ENCODE assay signal across 25 cellular contexts in the genomic region with DNA sequence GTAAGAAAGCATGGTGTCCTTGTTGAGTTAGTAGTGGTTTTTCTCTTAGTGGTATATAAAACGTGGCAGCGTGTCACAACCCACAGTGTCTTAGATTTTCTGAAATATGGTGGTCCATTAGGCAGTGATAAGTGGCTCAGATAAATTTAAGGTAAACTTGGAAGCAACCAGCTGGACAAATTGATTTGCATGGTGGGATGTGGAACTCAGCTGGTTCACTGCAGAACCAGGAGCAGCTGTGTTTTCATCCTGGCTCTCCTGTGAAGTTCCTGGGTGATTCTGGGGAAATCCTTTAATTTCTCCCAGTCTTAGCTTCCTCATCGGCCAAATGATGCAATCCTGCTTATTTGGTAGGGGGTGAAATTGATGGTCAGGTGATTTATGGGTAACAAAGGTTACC.
"Had no signal": no experiment of that assay in that cellular context is flagged by ENCODE, and none has a peak within 500 bp of the region (broad histone marks: within the 10 kb centered on the region; RNA-seq: fewer than 3 reads in every experiment).

No MANE protein-coding gene starts in this region.

- H3K27ac ChIP-seq: neutrophil, parathyroid adenoma, psoas muscle, skin epidermis, spleen, stomach, thoracic aorta, thyroid gland, tibial nerve, upper lobe of right lung, uterus had no signal

- H2AFZ ChIP-seq: parathyroid adenoma had no signal

- H3K4me3 ChIP-seq: psoas muscle, skin epidermis, smooth muscle cell, spleen, stomach, thoracic aorta, thyroid gland, tibial nerve, upper lobe of right lung, uterus had no signal

- ATAC-seq: naive thymus-derived CD4-positive, alpha-beta T cell; natural killer cell; psoas muscle; right cardiac atrium; sciatic nerve; stimulated activated memory B cell treated with anti-CD40 and anti-IgM and Interleukin-4, amounts not matched to agents 10 μg/mL and 1 μg/mL and 100 μg/mL, for 72 hours; upper lobe of right lung had no signal

- H3K9me3 ChIP-seq: neutrophil, psoas muscle, spleen, stomach, thoracic aorta, thyroid gland, tibial nerve, upper lobe of right lung, uterus had no signal

- H3K79me2 ChIP-seq: parathyroid adenoma had no signal

- H3K27me3 ChIP-seq: neutrophil, thyroid gland, tibial nerve, uterus had no signal

- H3K4me2 ChIP-seq: smooth muscle cell had no signal

- H3K9ac ChIP-seq: parathyroid adenoma had no signal

- DNase-seq: naive thymus-derived CD4-positive, alpha-beta T cell; natural killer cell; nucleus accumbens; posterior cingulate gyrus; psoas muscle; right cardiac atrium; spleen; stimulated activated CD4-positive, alpha-beta T cell treated with anti-CD3 and anti-CD28 coated beads, Interleukin-12 subunit alpha, Interleukin-12 subunit beta, amount 100 ng/mL, for 4 hours; stimulated activated CD4-positive, alpha-beta T cell treated with anti-CD3 and anti-CD28 coated beads, Interleukin-1b, Interleukin-23, amount 100 ng/mL, for 48 hours; stimulated activated CD4-positive, alpha-beta T cell treated with anti-CD3 and anti-CD28 coated beads, Interleukin-4, amount 100 ng/mL, for 1 hour; stimulated activated CD4-positive, alpha-beta T cell treated with anti-CD3 and anti-CD28 coated beads, Interleukin-4, amount 100 ng/mL, for 4 hours; stimulated activated CD8-positive, alpha-beta memory T cell treated with anti-CD3 and anti-CD28 coated beads, Interleukin-4, amount 100 ng/mL, for 48 hours; stimulated activated naive CD4-positive, alpha-beta T cell treated with Interleukin-2 at 50 U/mL for 16 hours; stomach; thyroid gland; upper lobe of right lung; uterus had no signal

- H3K4me1 ChIP-seq: parathyroid adenoma, psoas muscle, stomach, thyroid gland, tibial nerve, upper lobe of right lung, uterus had no signal

- H3K36me3 ChIP-seq: neutrophil, spleen, stomach, thoracic aorta, thyroid gland, tibial nerve, upper lobe of right lung, uterus had no signal
